Comparison of ENCODE assay signal across 16 cellular contexts in genomic region chr7:139993592-139993991, GRCh38.
DNase-seq lines count a peak whose midpoint lies in the region; ATAC-seq and TF ChIP-seq lines count a peak whose summit lies in the region.
"Had no signal": no experiment of that assay in that cellular context is flagged by ENCODE, and none has a peak within 500 bp of the region (broad histone marks: within the 10 kb centered on the region; RNA-seq: fewer than 3 reads in every experiment).

No MANE protein-coding gene starts in this region.

- peak overlapping the region; percentile 39; the same call in 1 of the 2 replicates for H2BK20ac ChIP-seq in IMR-90 (ENCODE audit: low read depth, low read length)

- peak overlapping the region in 1 of 2 experiments; percentile 26; a peak in 1 of 4 replicates for H4K8ac ChIP-seq in IMR-90 (ENCODE audit: low read depth in 2 of 2, low read length in 2 of 2)

- TF ChIP-seq POLR2A in IMR-90 (IDR thresholded peaks at IDR 0.05; ENCODE audit: low read depth, low read length): no peak

- no peaks in the 10 kb centered on the region; the same call in 1 of the 2 replicates for H3K27me3 ChIP-seq in IMR-90 (ENCODE audit: control insufficient read depth, insufficient read depth, low read length)
- H3K27me3 ChIP-seq in dorsolateral prefrontal cortex: no peaks in the 10 kb centered on the region
- H3K27me3 ChIP-seq: BLaER1 had no signal

- dilution Hi-C loops in IMR-90 (cut with HindIII; ENCODE audit: low sequenced_read_pairs, unreplicated experiment): no loop called here

- no peak overlapping the region for H2BK5ac ChIP-seq in IMR-90 (ENCODE audit: low read depth, low read length, poor library complexity, severe bottlenecking)

- H3K27ac ChIP-seq in IMR-90 (ENCODE audit: insufficient read depth, low read length) (no peak overlapping the region; the same call in 1 of the 2 replicates), caudate nucleus (ENCODE audit: low read depth, low read length) (peak overlapping the region; percentile 7), dorsolateral prefrontal cortex (peak overlapping the region in 57 of 59 donors; percentile 67 to 97 (median 92))
- H3K27ac ChIP-seq: BLaER1, GM23248 had no signal

- peak overlapping the region; percentile 82 for H2BK120ac ChIP-seq in IMR-90 (ENCODE audit: low read depth, low read length)

- peak overlapping the region; percentile 71; the same call in 1 of the 2 replicates for H2AK5ac ChIP-seq in IMR-90 (ENCODE audit: low read depth, low read length)

- H3K79me1 ChIP-seq in IMR-90 (ENCODE audit: low read depth in 1 of 2, low read length in 2 of 2): 0 out of 4 replicates have a peak, but pooled peaks cover 0 to 3% of the 10 kb centered on the region in 2 experiments

- H2AK9ac ChIP-seq in IMR-90 (replicated peaks; ENCODE audit: low read depth, low read length, poor library complexity): no peak overlapping the region

- no peak overlapping the region for H3K56ac ChIP-seq in IMR-90 (ENCODE audit: extremely low read depth, insufficient read depth, low read length)

- peaks cover 20% of the 10 kb centered on the region for H3K4me1 ChIP-seq in IMR-90 (ENCODE audit: control insufficient read depth, insufficient read depth, low read length)

- H4K91ac ChIP-seq in IMR-90 (ENCODE audit: insufficient read depth, low read depth, low read length): peak overlapping the region; percentile 66; the same call in 1 of the 2 replicates

- in situ Hi-C loops in IMR-90 (cut with MboI; ENCODE audit: low sequenced_read_pairs): no loop called here

- intact Hi-C loops in IMR-90 (cut with micrococcal nuclease): no loop called here
- intact Hi-C loops in dorsolateral prefrontal cortex (cut with DNase I): loop anchor here in 1 of 2 donors (10.0 kb wide), 2 partner anchors 289 to 649 kb away; partner anchors contain the start of gene FMC1
- intact Hi-C loops in posterior vena cava (cut with DNase I): loop anchor here in 1 of 2 donors (5.0 kb wide), 1 partner anchor 356 kb away; no protein-coding TSS in a partner anchor

- no peaks in the 10 kb centered on the region for H4K20me1 ChIP-seq in IMR-90 (ENCODE audit: insufficient read depth, low read length)
- H4K20me1 ChIP-seq: BLaER1 had no signal

- peak overlapping the region; percentile 81 for H3K14ac ChIP-seq in IMR-90 (replicated peaks; ENCODE audit: low read depth, low read length)

- TF ChIP-seq CTCF in IMR-90 (conservative IDR thresholded peaks at IDR 0.05; ENCODE audit: low read depth, low read length): no peak
- TF ChIP-seq CTCF in dorsolateral prefrontal cortex (IDR thresholded peaks at IDR 0.05 in 54 of 56, conservative IDR thresholded peaks at IDR 0.05 in 2 of 56; ENCODE audit: low read depth in 1 of 56, partially characterized antibody in 56 of 56): no peak

- H3K9me3 ChIP-seq in IMR-90 (ENCODE audit: control insufficient read depth, insufficient read depth, low read length): no peaks in the 10 kb centered on the region
- H3K9me3 ChIP-seq: BLaER1 had no signal

- H3K18ac ChIP-seq in IMR-90 (ENCODE audit: low read depth, low read length): peak overlapping the region; percentile 51; the same call in 1 of the 2 replicates

- H3K4ac ChIP-seq in IMR-90 (ENCODE audit: low read depth, low read length): peak overlapping the region; percentile 76

- H2BK15ac ChIP-seq in IMR-90 (ENCODE audit: low read depth, low read length): peak overlapping the region; percentile 32; the same call in 1 of the 3 replicates

- ATAC-seq in IMR-90 (ENCODE audit: low read depth) (no peak), HG02981 (IDR thresholded peaks at IDR 0.05; ENCODE audit: unreplicated experiment) (no peak)

- H3K4me2 ChIP-seq in IMR-90 (ENCODE audit: low read depth, low read length): no peak overlapping the region

- peak overlapping the region; percentile 59; the same call in 1 of the 2 replicates for H4K5ac ChIP-seq in IMR-90 (ENCODE audit: low read depth, low read length)

- peaks cover 27% of the 10 kb centered on the region for H3K9me1 ChIP-seq in IMR-90 (ENCODE audit: insufficient read depth, low read length)

- POLR2A ChIA-PET in IMR-90 (lab: Charles Lee; ENCODE audit: unreplicated experiment): no interaction called here

- no peak for DNase-seq in IMR-90
- DNase-seq in caudate nucleus (lab: John Stamatoyannopoulos, UW): no peak
- DNase-seq in dorsolateral prefrontal cortex: no peak
- DNase-seq in posterior vena cava (ENCODE audit: low spot score): peak; percentile 16
- DNase-seq in activated CD4-positive, alpha-beta T cell treated with anti-CD3 and anti-CD28 coated beads for 4 hours: no peak
- no peak for DNase-seq in central memory CD4-positive, alpha-beta T cell
- DNase-seq in T1000 (lab: John Stamatoyannopoulos, UW): no peak
- DNase-seq: 8988T; CD4-positive, alpha-beta memory T cell; DMS153; DMS79; GDM1; GM23248; H7 had no signal

- CTCF ChIA-PET in IMR-90 (lab: Yijun Ruan, JAX): interaction anchor here (1.2 to 1.7 kb wide), 2 partner anchors 348 to 374 kb away, joined by 3 to 6 read pairs; no protein-coding TSS in a partner anchor

- TF ChIP-seq RAD21 in IMR-90 (IDR thresholded peaks at IDR 0.05; ENCODE audit: low read length): no peak

- H3K4me3 ChIP-seq in IMR-90 (ENCODE audit: insufficient read depth, low read depth, low read length) (no peak overlapping the region), dorsolateral prefrontal cortex (no peak overlapping the region)
- H3K4me3 ChIP-seq: BLaER1, GM23248 had no signal

- no CpG with 5 or more reads among the region's 2 CpGs for WGBS in IMR-90 (ENCODE audit: extremely low coverage in 2 of 2, insufficient read length in 1 of 2), 2 experiments

- no peaks in the 10 kb centered on the region for H3K36me3 ChIP-seq in IMR-90 (ENCODE audit: control insufficient read depth, insufficient read depth, low read length)
- H3K36me3 ChIP-seq: BLaER1 had no signal

- 0 out of 2 replicates have a peak overlapping the region, but pooled peaks have one; percentile 45 for H3K23ac ChIP-seq in IMR-90 (ENCODE audit: low read depth, low read length)

- no peak overlapping the region for H3K9ac ChIP-seq in IMR-90 (ENCODE audit: low read depth, low read length)
- H3K9ac ChIP-seq: BLaER1, GM23248 had no signal

- no peak overlapping the region for H2AFZ ChIP-seq in IMR-90 (replicated peaks; ENCODE audit: low read length, poor library complexity)
- H2AFZ ChIP-seq: GM23248 had no signal

- BruUV-seq in IMR-90 (replicated peaks; lab: Mats Ljungman, UMichigan): no TSS peak

TF ChIP-seq in IMR-90, 13 proteins besides CTCF, POLR2A, EP300 and RAD21:
- no peak for TF ChIP-seq CHD1 (IDR thresholded peaks at IDR 0.05; ENCODE audit: low read depth, low read length)
- TF ChIP-seq ELK1 (IDR thresholded peaks at IDR 0.05; ENCODE audit: borderline replicate concordance, low read depth, low read length): no peak
- TF ChIP-seq FOS (IDR thresholded peaks at IDR 0.05; ENCODE audit: low read depth, low read length): no peak
- TF ChIP-seq RCOR1 (IDR thresholded peaks at IDR 0.05; ENCODE audit: insufficient replicate concordance, low read length): no peak
- TF ChIP-seq BHLHE40 (IDR thresholded peaks at IDR 0.05; ENCODE audit: low read depth, low read length): no peak
- no peak for TF ChIP-seq RFX5 (IDR thresholded peaks at IDR 0.05; ENCODE audit: low read depth, low read length)
- TF ChIP-seq NFE2L2 (IDR thresholded peaks at IDR 0.05; ENCODE audit: low read depth, low read length): no peak
- no peak for TF ChIP-seq MXI1 (IDR thresholded peaks at IDR 0.05; ENCODE audit: borderline replicate concordance, low read depth, low read length)
- TF ChIP-seq CEBPB (IDR thresholded peaks at IDR 0.05; ENCODE audit: low read depth, low read length): no peak
- TF ChIP-seq SMC3 (IDR thresholded peaks at IDR 0.05; ENCODE audit: low read depth, low read length): no peak
- TF ChIP-seq MAZ (IDR thresholded peaks at IDR 0.05; ENCODE audit: borderline replicate concordance, low read depth, low read length): no peak
- no peak for TF ChIP-seq MAFK (IDR thresholded peaks at IDR 0.05; ENCODE audit: low read depth, low read length)
- TF ChIP-seq, protein P1, sequence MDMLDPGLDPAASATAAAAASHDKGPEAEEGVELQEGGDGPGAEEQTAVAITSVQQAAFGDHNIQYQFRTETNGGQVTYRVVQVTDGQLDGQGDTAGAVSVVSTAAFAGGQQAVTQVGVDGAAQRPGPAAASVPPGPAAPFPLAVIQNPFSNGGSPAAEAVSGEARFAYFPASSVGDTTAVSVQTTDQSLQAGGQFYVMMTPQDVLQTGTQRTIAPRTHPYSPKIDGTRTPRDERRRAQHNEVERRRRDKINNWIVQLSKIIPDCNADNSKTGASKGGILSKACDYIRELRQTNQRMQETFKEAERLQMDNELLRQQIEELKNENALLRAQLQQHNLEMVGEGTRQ (IDR thresholded peaks at IDR 0.05; ENCODE audit: low read depth, low read length): no peak
